9 cellular contexts compared by ENCODE assay signal in genomic region chr5:107359033-107359915, GRCh38.
DNase-seq lines count a peak whose midpoint lies in the region; FAIRE-seq and TF ChIP-seq lines count a peak whose summit lies in the region.
"Had no signal": no experiment of that assay in that cellular context is flagged by ENCODE, and none has a peak within 500 bp of the region (broad histone marks: within the 10 kb centered on the region; RNA-seq: fewer than 3 reads in every experiment).

No MANE protein-coding gene starts in this region.

- TF ChIP-seq POLR2A in H54 (IDR thresholded peaks at IDR 0.05; ENCODE audit: low read depth, low read length), result no peak

- FAIRE-seq in H54 (lab: Jason Lieb, UNC), result no peak

- DNase-seq in ACHN (peak; percentile 10), HT1080 (ENCODE audit: low read depth) (peak; percentile 54), SIG-M5 treated with dmso at 0.1 percent for 504 hours (lab: John Stamatoyannopoulos, UW; ENCODE audit: unreplicated experiment) (peak; percentile 73), foreskin fibroblast (peak; percentile 30 to 72), H54 (ENCODE audit: insufficient read length, low spot score) (no peak), OCI-M2 (lab: John Stamatoyannopoulos, UW; ENCODE audit: unreplicated experiment) (no peak), retina (no peak)
- no peak for DNase-seq in activated T-cell treated with anti-CD3 and anti-CD28 coated beads, Interleukin-2, amount 50 U/mL, for 48 hours
- DNase-seq: colonic mucosa had no signal

- H3K4me3 ChIP-seq in foreskin fibroblast (ENCODE audit: low read depth in 1 of 2, low read length in 2 of 2), result no peak overlapping the region
- H3K4me3 ChIP-seq: colonic mucosa had no signal

- no peak for TF ChIP-seq CTCF in foreskin fibroblast (IDR thresholded peaks at IDR 0.05; ENCODE audit: low read depth, low read length)

- in situ Hi-C loops in ACHN (cut with HindIII; ENCODE audit: low pct_ligation_motif_present, low pct_unique_long_range_greater_than_20kb, low sequenced_read_pairs), result no loop called here

Comparison
In these comparisons a context has a peak if more than half of its experiments do, and no peak if none do; other contexts are left out.
1. DNase-seq: peak in ACHN (single experiment), HT1080 (single experiment), SIG-M5 treated with dmso at 0.1 percent for 504 hours (single experiment) and foreskin fibroblast (2 of 2); none in H54 (single experiment), activated T-cell treated with anti-CD3 and anti-CD28 coated beads, Interleukin-2, amount 50 U/mL, for 48 hours (0 of 2), OCI-M2 (single experiment) and retina (single experiment).